1 cellular context compared by ENCODE assay signal in genomic region chr22:44994399-44995281, GRCh38.
TF ChIP-seq lines count a peak whose summit lies in the region.

No MANE protein-coding gene starts in this region.

TF ChIP-seq in HEK293, 187 proteins besides CTCF, POLR2A, EP300 and RAD21 (continued from another document):
- TF ChIP-seq ZNF449 (tag by site-specific recombination; IDR thresholded peaks at IDR 0.05) (no peak), ZFHX2 (tag by site-specific recombination; conservative IDR thresholded peaks at IDR 0.05) (peak; percentile 36; the same call in 1 of the 2 replicates), ZNF510 (tag by site-specific recombination; IDR thresholded peaks at IDR 0.05; ENCODE audit: insufficient replicate concordance) (no peak), MZF1 (tag by site-specific recombination; IDR thresholded peaks at IDR 0.05; ENCODE audit: borderline replicate concordance) (peak; percentile 91; the same call in 1 of the 2 replicates), ZBTB21 (tag by site-specific recombination; IDR thresholded peaks at IDR 0.05) (no peak), ZBTB1 (tag by site-specific recombination; IDR thresholded peaks at IDR 0.05) (no peak), ZNF37A (tag by site-specific recombination; IDR thresholded peaks at IDR 0.05) (no peak), ZNF692 (tag by site-specific recombination; IDR thresholded peaks at IDR 0.05) (no peak), WT1 (tag by site-specific recombination; IDR thresholded peaks at IDR 0.05) (no peak), ZNF518A (tag by site-specific recombination; conservative IDR thresholded peaks at IDR 0.05; ENCODE audit: low read depth) (no peak), SETDB1 (IDR thresholded peaks at IDR 0.05; ENCODE audit: insufficient read length, low read length) (no peak), ZNF398 (tag by site-specific recombination; IDR thresholded peaks at IDR 0.05) (peak; percentile 75), SCRT2 (tag by site-specific recombination; IDR thresholded peaks at IDR 0.05) (no peak), ZFP3 (tag by site-specific recombination; IDR thresholded peaks at IDR 0.05; ENCODE audit: low read depth) (no peak), EGR2 (tag by site-specific recombination; IDR thresholded peaks at IDR 0.05; ENCODE audit: low read depth) (peak; percentile 35), ZNF155 (tag by site-specific recombination; IDR thresholded peaks at IDR 0.05) (no peak), ZNF354C (tag by site-specific recombination; IDR thresholded peaks at IDR 0.05; ENCODE audit: borderline replicate concordance, low read depth) (no peak), SP3 (tag by site-specific recombination; IDR thresholded peaks at IDR 0.05) (no peak), ZNF202 (tag by site-specific recombination; IDR thresholded peaks at IDR 0.05; ENCODE audit: borderline replicate concordance) (no peak)
